12 cellular contexts compared by ENCODE assay signal in the genomic region with DNA sequence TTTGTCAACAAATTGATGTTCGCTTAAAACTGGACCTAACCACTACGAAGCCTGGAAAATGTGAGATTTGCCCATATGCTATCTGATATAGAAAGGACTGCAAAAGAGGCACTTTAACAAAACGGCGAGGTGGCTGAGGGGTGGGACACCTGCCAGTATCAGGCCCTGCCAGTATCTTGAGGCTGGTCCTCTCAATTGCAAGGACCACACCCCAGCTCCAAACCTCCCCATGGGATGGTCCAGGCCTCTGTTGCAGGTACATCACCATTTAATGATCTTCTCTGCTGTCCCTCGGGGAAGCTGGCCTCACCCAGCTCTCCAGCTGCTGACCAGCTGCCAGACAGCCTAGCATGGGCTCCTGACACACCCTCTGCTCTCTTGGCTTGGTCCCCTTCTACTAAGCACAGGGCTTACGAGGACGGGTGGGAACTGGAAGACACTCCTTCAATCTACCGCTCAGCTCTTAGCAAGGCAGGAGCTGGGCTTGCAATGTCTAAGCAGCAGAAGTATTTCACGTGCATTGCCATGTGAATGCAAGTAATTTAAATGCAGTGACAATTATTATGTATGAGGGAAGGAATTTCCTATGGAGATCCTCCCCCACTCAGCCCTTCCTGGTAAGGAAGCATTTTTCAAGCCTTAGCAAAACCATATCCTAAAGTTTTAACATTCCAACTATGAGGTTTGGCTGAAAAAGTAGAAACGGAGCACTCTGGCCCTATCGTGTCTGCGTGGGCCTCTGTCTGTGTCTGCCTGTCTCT.
DNase-seq lines count a peak whose midpoint lies in the region; ATAC-seq, FAIRE-seq and TF ChIP-seq lines count a peak whose summit lies in the region.
"Had no signal": no experiment of that assay in that cellular context is flagged by ENCODE, and none has a peak within 500 bp of the region (broad histone marks: within the 10 kb centered on the region; RNA-seq: fewer than 3 reads in every experiment).

No MANE protein-coding gene starts in this region.

- H3K36me3 ChIP-seq in skeletal muscle satellite cell (ENCODE audit: insufficient read depth, low read length), result peaks cover 25% of the 10 kb centered on the region
- H3K36me3 ChIP-seq in OCI-LY7 (ENCODE audit: insufficient read depth, low read length), result no peaks in the 10 kb centered on the region
- H3K36me3 ChIP-seq: adrenal gland had no signal

- H3K27ac ChIP-seq in right cardiac atrium (ENCODE audit: low read length) (peak overlapping the region; percentile 61), OCI-LY7 (ENCODE audit: low read depth, low read length, poor library complexity, severe bottlenecking) (no peak overlapping the region)

- peaks cover 15% of the 10 kb centered on the region for H3K4me1 ChIP-seq in right cardiac atrium (ENCODE audit: control insufficient read depth, insufficient read depth, low read length)
- H3K4me1 ChIP-seq in skeletal muscle satellite cell (ENCODE audit: control insufficient read depth, insufficient read depth, low read length), result peaks cover 39% of the 10 kb centered on the region
- H3K4me1 ChIP-seq in OCI-LY7 (ENCODE audit: insufficient read depth, low read length, poor library complexity, severe bottlenecking), result no peaks in the 10 kb centered on the region
- H3K4me1 ChIP-seq: adrenal gland had no signal

- H2AFZ ChIP-seq in OCI-LY7 (ENCODE audit: low read length), result no peak overlapping the region

- no peak overlapping the region for H3K4me3 ChIP-seq in right cardiac atrium (ENCODE audit: low read length)
- H3K4me3 ChIP-seq in skeletal muscle satellite cell (ENCODE audit: low read length), result peak overlapping the region; percentile 0
- no peak overlapping the region for H3K4me3 ChIP-seq in OCI-LY7 (ENCODE audit: low read depth, low read length, poor library complexity, severe bottlenecking)
- H3K4me3 ChIP-seq: adrenal gland had no signal

- H3K9ac ChIP-seq in skeletal muscle satellite cell (ENCODE audit: low read depth, low read length), result peak overlapping the region; percentile 72

- peak; percentile 63 to 71 for ATAC-seq in right cardiac atrium

- DNase-seq in H54 (ENCODE audit: insufficient read length, low spot score) (peak; percentile 30), amniotic stem cell (lab: John Stamatoyannopoulos, UW) (peak; percentile 94), right cardiac atrium (peak; percentile 34 to 79 (median 57)), NCI-H187 treated with DMSO at 0.1 percent for 48 hours (lab: John Stamatoyannopoulos, UW) (no peak), SKM-1 treated with dmso at 0.1 percent for 144 hours (lab: John Stamatoyannopoulos, UW; ENCODE audit: unreplicated experiment) (no peak), OCI-LY7 (ENCODE audit: low spot score) (no peak), NCI-H187 (lab: John Stamatoyannopoulos, UW) (no peak)
- DNase-seq: GF-D8, NCI-H524 treated with DMSO at 0.1 percent for 48 hours had no signal

- H3K4me2 ChIP-seq in skeletal muscle satellite cell (ENCODE audit: low read length) (peak overlapping the region; percentile 65), OCI-LY7 (ENCODE audit: low read length) (no peak overlapping the region)

- TF ChIP-seq POLR2A in H54 (IDR thresholded peaks at IDR 0.05; ENCODE audit: low read depth, low read length), result no peak

- WGBS in right cardiac atrium, result 43% methylated on average over 12 of the region's 12 CpGs

- no peaks in the 10 kb centered on the region for H3K79me2 ChIP-seq in OCI-LY7 (ENCODE audit: insufficient read depth, low read depth, low read length)

- H3K9me2 ChIP-seq in OCI-LY7 (ENCODE audit: insufficient read depth, low read length), result no peaks in the 10 kb centered on the region

- no peak for FAIRE-seq in H54 (lab: Jason Lieb, UNC)
- FAIRE-seq: islet of Langerhans had no signal

- intact Hi-C loops in right cardiac atrium (cut with DNase I) (loop anchor here in 2 of 4 donors (5.0 to 10.0 kb wide), 2 partner anchors 50 to 57 kb away; no protein-coding TSS in a partner anchor), OCI-LY7 (cut with micrococcal nuclease; ENCODE audit: unreplicated experiment) (no loop called here)

- H3K9me3 ChIP-seq in right cardiac atrium (ENCODE audit: control insufficient read depth, low read length) (no peaks in the 10 kb centered on the region), skeletal muscle satellite cell (replicated peaks; ENCODE audit: low read length) (no peaks in the 10 kb centered on the region), OCI-LY7 (ENCODE audit: low read length) (no peaks in the 10 kb centered on the region)
- H3K9me3 ChIP-seq: adrenal gland had no signal

- no TSS peak for BruUV-seq in OCI-LY7 (replicated peaks; lab: Mats Ljungman, UMichigan)

- TF ChIP-seq CTCF in OCI-LY7 (conservative IDR thresholded peaks at IDR 0.05; ENCODE audit: low read length), result no peak

- POLR2A ChIA-PET in OCI-LY7 (lab: Charles Lee), result interaction anchor here (0.7 kb wide), 1 partner anchor 516 kb away, joined by 4 read pairs; no protein-coding TSS in a partner anchor

- CTCF ChIA-PET in OCI-LY7 (lab: Charles Lee; ENCODE audit: unreplicated experiment), result no interaction called here

- H4K20me1 ChIP-seq in OCI-LY7 (ENCODE audit: insufficient read depth, low read length), result no peaks in the 10 kb centered on the region

- H3K27me3 ChIP-seq in right cardiac atrium (ENCODE audit: control insufficient read depth, insufficient read depth) (no peaks in the 10 kb centered on the region), skeletal muscle satellite cell (ENCODE audit: control insufficient read depth, insufficient read depth, low read length) (no peaks in the 10 kb centered on the region)
- H3K27me3 ChIP-seq: adrenal gland had no signal

Comparison
In these comparisons a context has a peak if more than half of its experiments do, and no peak if none do; other contexts are left out.
1. DNase-seq: peak in H54 (single experiment), amniotic stem cell (single experiment) and right cardiac atrium (3 of 3); none in NCI-H187 treated with DMSO at 0.1 percent for 48 hours (single experiment), SKM-1 treated with dmso at 0.1 percent for 144 hours (single experiment), OCI-LY7 (single experiment) and NCI-H187 (0 of 2).